ENCODE assay signal across 1 cellular context in genomic region chr1:91754348-91754747, GRCh38.
A peak's percentile ranks its signal among the peaks of the same experiment; 100 is the strongest.
TF ChIP-seq lines count a peak whose summit lies in the region.

No MANE protein-coding gene starts in this region.

TF ChIP-seq in GM12878, 131 proteins besides CTCF, POLR2A, EP300 and RAD21 (continued from another document and continues in another):
- TF ChIP-seq REST (IDR thresholded peaks at IDR 0.05; ENCODE audit: low read depth, low read length) (no peak), BHLHE40 (IDR thresholded peaks at IDR 0.05; ENCODE audit: borderline replicate concordance in 1 of 2, low read depth in 2 of 2, low read length in 1 of 2) (peak; percentile 47 to 58; a peak in 2 of 4 replicates), NFYA (IDR thresholded peaks at IDR 0.05; ENCODE audit: borderline replicate concordance, low read depth, low read length) (no peak), BMI1 (IDR thresholded peaks at IDR 0.05; ENCODE audit: borderline replicate concordance) (no peak), FOS (IDR thresholded peaks at IDR 0.05; ENCODE audit: borderline replicate concordance, extremely low read depth, insufficient read length) (no peak), PAX8 (IDR thresholded peaks at IDR 0.05) (no peak), SMARCA5 (IDR thresholded peaks at IDR 0.05) (no peak), PBX3 (IDR thresholded peaks at IDR 0.05; ENCODE audit: insufficient replicate concordance, low read depth, low read length) (no peak), ATF2 (IDR thresholded peaks at IDR 0.05; ENCODE audit: low read length) (peak; percentile 58), CEBPB (IDR thresholded peaks at IDR 0.05; ENCODE audit: borderline replicate concordance in 1 of 2, low read depth in 2 of 2, low read length in 2 of 2) (peak in 1 of 2 experiments; percentile 26; a peak in 1 of 4 replicates), PML (IDR thresholded peaks at IDR 0.05; ENCODE audit: low read length) (no peak), SMAD1 (IDR thresholded peaks at IDR 0.05; ENCODE audit: low read depth, partially characterized antibody) (no peak), MXI1 (IDR thresholded peaks at IDR 0.05; ENCODE audit: low read depth, low read length) (no peak), WRNIP1 (IDR thresholded peaks at IDR 0.05; ENCODE audit: borderline replicate concordance, low read depth, low read length) (no peak), ZNF384 (IDR thresholded peaks at IDR 0.05; ENCODE audit: borderline replicate concordance, low read depth, low read length) (no peak), RAD51 (IDR thresholded peaks at IDR 0.05) (peak; percentile 51), BCL11A (IDR thresholded peaks at IDR 0.05; ENCODE audit: low read depth, low read length) (no peak), NBN (IDR thresholded peaks at IDR 0.05) (no peak), YY1 (IDR thresholded peaks at IDR 0.05; ENCODE audit: low read depth, low read length) (no peak), SIN3A (IDR thresholded peaks at IDR 0.05; ENCODE audit: low read depth, low read length) (no peak), ZSCAN29 (IDR thresholded peaks at IDR 0.05) (no peak), NR2F1 (conservative IDR thresholded peaks at IDR 0.05) (no peak), TBL1XR1 (IDR thresholded peaks at IDR 0.05; ENCODE audit: low read depth, low read length) (no peak), IRF4 (IDR thresholded peaks at IDR 0.05; ENCODE audit: low read depth, low read length) (no peak), HSF1 (IDR thresholded peaks at IDR 0.05; ENCODE audit: low read depth, low read length) (no peak), ZNF592 (IDR thresholded peaks at IDR 0.05) (no peak), SREBF1 (IDR thresholded peaks at IDR 0.05; ENCODE audit: low read length) (no peak), HDGF (IDR thresholded peaks at IDR 0.05) (no peak), JUNB (IDR thresholded peaks at IDR 0.05) (peak; percentile 68), GATAD2B (conservative IDR thresholded peaks at IDR 0.05; ENCODE audit: low read depth) (no peak), IKZF1 (conservative IDR thresholded peaks at IDR 0.05) (no peak), ZNF622 (IDR thresholded peaks at IDR 0.05) (no peak), ZNF207 (IDR thresholded peaks at IDR 0.05; ENCODE audit: borderline replicate concordance) (no peak), MEF2A (IDR thresholded peaks at IDR 0.05; ENCODE audit: insufficient read depth, low read depth, low read length) (peak; percentile 50; the same call in 1 of the 2 replicates), RELB (IDR thresholded peaks at IDR 0.05; ENCODE audit: low read depth) (no peak), MYB (IDR thresholded peaks at IDR 0.05; ENCODE audit: borderline replicate concordance, low read depth, low read length) (no peak), IRF5 (IDR thresholded peaks at IDR 0.05; ENCODE audit: borderline replicate concordance) (no peak), RELA (IDR thresholded peaks at IDR 0.05; ENCODE audit: borderline replicate concordance, partially characterized antibody) (no peak), BCL3 (IDR thresholded peaks at IDR 0.05; ENCODE audit: borderline replicate concordance, insufficient read depth, low read depth, low read length, poor library complexity, severe bottlenecking) (no peak), SUPT20H (IDR thresholded peaks at IDR 0.05; ENCODE audit: borderline replicate concordance, control insufficient read depth, low read depth, low read length) (no peak), ETV6 (conservative IDR thresholded peaks at IDR 0.05 in 1 of 2, IDR thresholded peaks at IDR 0.05 in 1 of 2; ENCODE audit: borderline replicate concordance in 1 of 2, low read depth in 1 of 2) (peak in 1 of 2 experiments; percentile 58; a peak in 1 of 4 replicates), RCOR1 (conservative IDR thresholded peaks at IDR 0.05; ENCODE audit: low read depth, low read length) (no peak), CREM (IDR thresholded peaks at IDR 0.05; ENCODE audit: low read depth) (peak; percentile 53), CHD4 (IDR thresholded peaks at IDR 0.05) (no peak), JUND (IDR thresholded peaks at IDR 0.05; ENCODE audit: low read depth, low read length) (no peak), ZBTB33 (IDR thresholded peaks at IDR 0.05) (no peak), MEF2B (IDR thresholded peaks at IDR 0.05; ENCODE audit: partially characterized antibody, poor library complexity, severe bottlenecking) (no peak), STAT3 (IDR thresholded peaks at IDR 0.05; ENCODE audit: low read depth, low read length) (no peak), HDAC6 (IDR thresholded peaks at IDR 0.05; ENCODE audit: unreplicated experiment) (no peak), HCFC1 (IDR thresholded peaks at IDR 0.05; ENCODE audit: low read length) (no peak), TARDBP (IDR thresholded peaks at IDR 0.05; ENCODE audit: borderline replicate concordance) (no peak)
